Comparison of ENCODE assay signal across 1 cellular context in genomic region chr12:25992026-25992782, GRCh38.
TF ChIP-seq lines count a peak whose summit lies in the region.

No MANE protein-coding gene starts in this region.

TF ChIP-seq in HEK293, 187 proteins besides CTCF, POLR2A, EP300 and RAD21 (continued from another document and continues in another):
- TF ChIP-seq ZNF501 (tag by site-specific recombination; IDR thresholded peaks at IDR 0.05) (no peak), GLI2 (tag by site-specific recombination; IDR thresholded peaks at IDR 0.05; ENCODE audit: borderline replicate concordance, low read depth) (no peak), ATF2 (tag by site-specific recombination; IDR thresholded peaks at IDR 0.05; ENCODE audit: low read depth) (peak; percentile 76), ZNF274 (IDR thresholded peaks at IDR 0.05; ENCODE audit: low read length) (no peak), ZNF274 (tag by site-specific recombination; IDR thresholded peaks at IDR 0.05; ENCODE audit: borderline replicate concordance) (no peak), KLF10 (tag by site-specific recombination; IDR thresholded peaks at IDR 0.05) (peak; percentile 42; the same call in 1 of the 2 replicates), ZNF366 (tag by site-specific recombination; conservative IDR thresholded peaks at IDR 0.05) (peak; percentile 87), ZNF362 (tag by site-specific recombination; IDR thresholded peaks at IDR 0.05) (0 out of 2 replicates have a peak, but pooled peaks have one; percentile 21), ZNF174 (tag by site-specific recombination; IDR thresholded peaks at IDR 0.05) (no peak), PRDM1 (tag by site-specific recombination; IDR thresholded peaks at IDR 0.05) (peak; percentile 66), PRDM10 (tag by site-specific recombination; IDR thresholded peaks at IDR 0.05) (peak; percentile 74), ZNF843 (tag by site-specific recombination; IDR thresholded peaks at IDR 0.05) (peak; percentile 54; the same call in 1 of the 2 replicates), KLF8 (tag by site-specific recombination; IDR thresholded peaks at IDR 0.05) (peak; percentile 80), MEIS1 (CRISPR knock-in tag; IDR thresholded peaks at IDR 0.05; ENCODE audit: borderline replicate concordance) (no peak), ZNF394 (tag by site-specific recombination; IDR thresholded peaks at IDR 0.05; ENCODE audit: borderline replicate concordance) (no peak; the same call in 1 of the 2 replicates), GLIS2 (tag by site-specific recombination; IDR thresholded peaks at IDR 0.05) (peak; percentile 70), ZNF518A (tag by site-specific recombination; conservative IDR thresholded peaks at IDR 0.05; ENCODE audit: low read depth) (peak; percentile 23; the same call in 1 of the 2 replicates), ZNF600 (tag by site-specific recombination; IDR thresholded peaks at IDR 0.05) (peak; percentile 92), PBX3 (CRISPR knock-in tag; IDR thresholded peaks at IDR 0.05) (no peak), PATZ1 (tag by site-specific recombination; IDR thresholded peaks at IDR 0.05) (peak; percentile 56; the same call in 1 of the 2 replicates), AEBP2 (tag by site-specific recombination; IDR thresholded peaks at IDR 0.05; ENCODE audit: borderline replicate concordance) (no peak), IKZF3 (tag by site-specific recombination; IDR thresholded peaks at IDR 0.05) (peak; percentile 73), TSHZ1 (tag by site-specific recombination; IDR thresholded peaks at IDR 0.05; ENCODE audit: borderline replicate concordance) (peak; percentile 31; the same call in 1 of the 2 replicates), ZNF10 (tag by site-specific recombination; IDR thresholded peaks at IDR 0.05) (peak; percentile 92), ZNF629 (tag by site-specific recombination; IDR thresholded peaks at IDR 0.05) (peak; percentile 87), YY1 (tag by site-specific recombination; IDR thresholded peaks at IDR 0.05) (no peak), ZNF548 (tag by site-specific recombination; IDR thresholded peaks at IDR 0.05) (no peak), SP7 (tag by site-specific recombination; IDR thresholded peaks at IDR 0.05) (peak; percentile 72), ZNF416 (tag by site-specific recombination; IDR thresholded peaks at IDR 0.05) (no peak), GLIS1 (tag by site-specific recombination; IDR thresholded peaks at IDR 0.05) (peak; percentile 89), ZBTB10 (tag by site-specific recombination; IDR thresholded peaks at IDR 0.05) (no peak; the same call in 1 of the 2 replicates), GFI1B (tag by site-specific recombination; IDR thresholded peaks at IDR 0.05) (0 out of 2 replicates have a peak, but pooled peaks have one; percentile 7)
